ENCODE assay signal across 34 cellular contexts in the genomic region with DNA sequence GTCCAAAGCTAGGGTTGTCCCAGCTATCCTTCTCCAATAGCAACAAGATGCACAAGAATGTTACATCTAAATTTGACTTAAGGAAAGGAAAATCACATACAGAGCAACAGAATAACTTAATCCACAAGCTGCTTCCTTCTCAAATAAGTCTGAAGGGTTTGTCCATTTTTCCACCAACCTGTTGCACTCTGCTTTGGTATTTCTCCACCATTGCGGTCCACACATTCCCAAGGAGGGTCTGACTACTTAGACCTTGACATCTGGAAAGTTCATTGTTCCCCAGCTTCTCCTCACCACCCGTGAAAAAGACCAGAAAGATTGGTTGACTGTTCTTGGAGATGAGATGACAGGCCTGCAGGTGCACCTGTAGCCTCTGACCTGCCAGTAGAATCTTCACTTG.
"Had no signal": no experiment of that assay in that cellular context is flagged by ENCODE, and none has a peak within 500 bp of the region (broad histone marks: within the 10 kb centered on the region; RNA-seq: fewer than 3 reads in every experiment).

No MANE protein-coding gene starts in this region.

- H3K27ac Mint-ChIP-seq: activated B cell treated with CpG ODN at 0.5 μM for 24 hours; activated CD8-positive, alpha-beta memory T cell treated with anti-CD3 and anti-CD28 coated beads, Interleukin-2, amount 10 ng/mL, durations not matched to agents 7 days and 5 days; activated CD8-positive, alpha-beta T cell treated with anti-CD3 and anti-CD28 coated beads for 36 hours; activated naive CD4-positive, alpha-beta T cell treated with anti-CD3 and anti-CD28 coated beads for 36 hours; activated naive CD4-positive, alpha-beta T cell treated with anti-CD3 and anti-CD28 coated beads, Interleukin-2, amount 50 U/mL, for 24 hours; activated naive CD8-positive, alpha-beta T cell treated with anti-CD3 and anti-CD28 coated beads, Interleukin-2, amount 10 ng/mL, durations not matched to agents 7 days and 5 days; activated T-helper 1 cell treated with anti-CD3 and anti-CD28 coated beads, Interleukin-12 subunit alpha, Interleukin-12 subunit beta, Interleukin-2, Interleukin-4 antibody, amounts not matched to agents 30 ng/mL and 10 ng/mL and 1 ng/mL, durations not matched to agents 14 hours and 24 hours and 36 hours; activated T-helper 2 cell treated with anti-CD3 and anti-CD28 coated beads, Interferon-gamma antibody, Interleukin-2, Interleukin-4, amounts not matched to agents 10 μg/mL and 5 μg/mL and 100 μg/mL, durations not matched to agents 14 hours and 24 hours and 36 hours; T-helper 17 cell; T-helper 2 cell treated with Interferon-gamma antibody and Interleukin-4, amounts not matched to agents 5 μg/mL and 100 μg/mL, for 36 hours had no signal

- H3K27me3 Mint-ChIP-seq: activated B cell treated with CpG ODN at 0.5 μM for 24 hours; activated CD8-positive, alpha-beta memory T cell treated with anti-CD3 and anti-CD28 coated beads, Interleukin-2, amount 10 ng/mL, durations not matched to agents 7 days and 5 days; activated CD8-positive, alpha-beta T cell treated with anti-CD3 and anti-CD28 coated beads for 36 hours; activated naive CD4-positive, alpha-beta T cell treated with anti-CD3 and anti-CD28 coated beads, Interleukin-2, amount 50 U/mL, for 24 hours; activated naive CD8-positive, alpha-beta T cell treated with anti-CD3 and anti-CD28 coated beads, Interleukin-2, amount 10 ng/mL, durations not matched to agents 7 days and 5 days; effector memory CD8-positive, alpha-beta T cell; T-helper 17 cell had no signal

- H3K27me3 ChIP-seq: adrenal gland, body of pancreas, esophagus muscularis mucosa, foreskin keratinocyte, gastrocnemius medialis, heart left ventricle had no signal

- H3K4me1 ChIP-seq: adrenal gland, body of pancreas, esophagus muscularis mucosa, foreskin keratinocyte, heart left ventricle had no signal

- H3K27ac ChIP-seq: adrenal gland, body of pancreas, esophagus muscularis mucosa, foreskin keratinocyte, gastrocnemius medialis, heart left ventricle, WERI-Rb-1 had no signal

- DNase-seq: activated B cell treated with CpG ODN at 0.5 μM for 24 hours; activated CD4-positive, alpha-beta T cell treated with anti-CD3 and anti-CD28 coated beads for 48 hours; activated CD4-positive, alpha-beta T cell treated with anti-CD3 and anti-CD28 coated beads, Interleukin-2, amount 50 U/mL, for 1 hour; activated CD4-positive, alpha-beta T cell treated with anti-CD3 and anti-CD28 coated beads, Interleukin-2, amount 50 U/mL, for 48 hours; activated CD8-positive, alpha-beta memory T cell treated with anti-CD3 and anti-CD28 coated beads, Interleukin-2, amount 10 ng/mL, durations not matched to agents 7 days and 5 days; activated CD8-positive, alpha-beta memory T cell treated with anti-CD3 and anti-CD28 coated beads, Interleukin-2, amount 50 U/mL, for 4 hours; activated CD8-positive, alpha-beta T cell treated with anti-CD3 and anti-CD28 coated beads for 36 hours; activated effector memory CD4-positive, alpha-beta T cell treated with anti-CD3 and anti-CD28 coated beads, Interleukin-2, amount 50 U/mL, for 16 hours; activated naive CD4-positive, alpha-beta T cell treated with anti-CD3 and anti-CD28 coated beads for 36 hours; activated naive CD8-positive, alpha-beta T cell treated with anti-CD3 and anti-CD28 coated beads, Interleukin-2, amount 10 ng/mL, durations not matched to agents 7 days and 5 days; activated T-cell treated with anti-CD3 and anti-CD28 coated beads, Interleukin-2, amount 50 U/mL, for 1 hour; activated T-cell treated with anti-CD3 and anti-CD28 coated beads, Interleukin-2, amount 50 U/mL, for 48 hours; adrenal gland; amygdala; aorta; body of pancreas; caudate nucleus; cortex of kidney; effector CD4-positive, alpha-beta T cell; effector memory CD8-positive, alpha-beta T cell; erythroblast; gastrocnemius medialis; glutamatergic neuron; heart left ventricle; T-helper 17 cell; T1000; WERI-Rb-1 had no signal

- H3K4me1 Mint-ChIP-seq: activated naive CD8-positive, alpha-beta T cell treated with anti-CD3 and anti-CD28 coated beads, Interleukin-2, amount 10 ng/mL, durations not matched to agents 7 days and 5 days had no signal

- H3K9me3 ChIP-seq: adrenal gland, body of pancreas, esophagus muscularis mucosa, gastrocnemius medialis, heart left ventricle had no signal

- H3K9me3 Mint-ChIP-seq: activated B cell treated with CpG ODN at 0.5 μM for 24 hours; activated CD8-positive, alpha-beta T cell treated with anti-CD3 and anti-CD28 coated beads for 36 hours; activated naive CD4-positive, alpha-beta T cell treated with anti-CD3 and anti-CD28 coated beads for 36 hours; activated naive CD4-positive, alpha-beta T cell treated with anti-CD3 and anti-CD28 coated beads, Interleukin-2, amount 50 U/mL, for 24 hours; activated T-helper 1 cell treated with anti-CD3 and anti-CD28 coated beads, Interleukin-12 subunit alpha, Interleukin-12 subunit beta, Interleukin-2, Interleukin-4 antibody, amounts not matched to agents 30 ng/mL and 10 ng/mL and 1 ng/mL, durations not matched to agents 14 hours and 24 hours and 36 hours; activated T-helper 2 cell treated with anti-CD3 and anti-CD28 coated beads, Interferon-gamma antibody, Interleukin-2, Interleukin-4, amounts not matched to agents 10 μg/mL and 5 μg/mL and 100 μg/mL, durations not matched to agents 14 hours and 24 hours and 36 hours; effector memory CD8-positive, alpha-beta T cell; T-helper 2 cell treated with Interferon-gamma antibody and Interleukin-4, amounts not matched to agents 5 μg/mL and 100 μg/mL, for 36 hours had no signal

- H3K36me3 ChIP-seq: adrenal gland, esophagus muscularis mucosa, gastrocnemius medialis, heart left ventricle, WERI-Rb-1 had no signal

- H3K4me3 ChIP-seq: adrenal gland, body of pancreas, esophagus muscularis mucosa, gastrocnemius medialis, heart left ventricle had no signal

- H3K4me3 Mint-ChIP-seq: activated B cell treated with CpG ODN at 0.5 μM for 24 hours; activated CD8-positive, alpha-beta memory T cell treated with anti-CD3 and anti-CD28 coated beads, Interleukin-2, amount 10 ng/mL, durations not matched to agents 7 days and 5 days; activated CD8-positive, alpha-beta T cell treated with anti-CD3 and anti-CD28 coated beads for 36 hours; activated naive CD4-positive, alpha-beta T cell treated with anti-CD3 and anti-CD28 coated beads for 36 hours; activated naive CD4-positive, alpha-beta T cell treated with anti-CD3 and anti-CD28 coated beads, Interleukin-2, amount 50 U/mL, for 24 hours; activated naive CD8-positive, alpha-beta T cell treated with anti-CD3 and anti-CD28 coated beads, Interleukin-2, amount 10 ng/mL, durations not matched to agents 7 days and 5 days; activated T-helper 1 cell treated with anti-CD3 and anti-CD28 coated beads, Interleukin-12 subunit alpha, Interleukin-12 subunit beta, Interleukin-2, Interleukin-4 antibody, amounts not matched to agents 30 ng/mL and 10 ng/mL and 1 ng/mL, durations not matched to agents 14 hours and 24 hours and 36 hours; effector memory CD8-positive, alpha-beta T cell; T-helper 17 cell; T-helper 2 cell treated with Interferon-gamma antibody and Interleukin-4, amounts not matched to agents 5 μg/mL and 100 μg/mL, for 36 hours had no signal

- ATAC-seq: activated CD4-positive, CD25-positive, alpha-beta regulatory T cell treated with anti-CD3 and anti-CD28 coated beads, Interleukin-2, amount 50 U/mL, for 24 hours; activated CD8-positive, alpha-beta memory T cell treated with anti-CD3 and anti-CD28 coated beads, Interleukin-2, amount 10 ng/mL, durations not matched to agents 7 days and 5 days; activated CD8-positive, alpha-beta T cell treated with anti-CD3 and anti-CD28 coated beads for 36 hours; body of pancreas; effector memory CD8-positive, alpha-beta T cell; foreskin keratinocyte; gastrocnemius medialis; heart left ventricle; T-helper 17 cell had no signal
